16 cellular contexts compared by ENCODE assay signal in the genomic region with DNA sequence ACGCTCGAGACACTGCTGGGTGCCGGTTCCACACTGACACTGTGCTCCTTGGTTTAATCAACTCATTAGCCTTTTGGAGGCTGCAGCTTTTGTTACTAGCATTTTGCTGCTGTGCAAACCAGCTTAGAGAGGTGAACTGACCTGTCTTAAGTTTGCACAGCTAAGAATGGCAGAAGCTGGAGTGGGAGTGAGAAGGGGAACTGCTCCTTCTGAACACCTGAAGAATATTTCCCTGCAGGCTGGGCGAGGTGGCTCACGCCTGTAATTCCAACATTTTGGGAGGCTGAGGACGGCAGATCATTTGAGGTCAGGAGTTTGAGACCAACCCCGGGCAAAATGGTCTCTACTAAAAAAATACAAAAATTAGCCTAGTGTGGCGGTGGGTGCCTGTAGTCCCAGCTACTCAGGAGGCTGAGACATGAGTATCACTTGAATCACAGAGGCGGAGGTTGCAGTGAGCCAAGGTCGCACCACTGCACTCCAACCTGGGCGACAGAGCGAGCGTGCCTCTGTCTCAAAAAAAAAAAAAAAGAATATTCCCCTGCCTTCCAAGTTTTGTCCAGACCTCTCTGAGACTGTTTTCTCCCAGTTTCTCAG. TPM values are rescaled to one million over a fixed set of nuclear protein-coding genes. Genes with fewer than 3 reads are reported as not detected.
DNase-seq lines count a peak whose midpoint lies in the region; ATAC-seq and TF ChIP-seq lines count a peak whose summit lies in the region.
"Had no signal": no experiment of that assay in that cellular context is flagged by ENCODE, and none has a peak within 500 bp of the region (broad histone marks: within the 10 kb centered on the region; RNA-seq: fewer than 3 reads in every experiment).

No MANE protein-coding gene starts in this region.

- no peaks in the 10 kb centered on the region for H3K27me3 Mint-ChIP-seq in activated naive CD4-positive, alpha-beta T cell treated with anti-CD3 and anti-CD28 coated beads for 36 hours (ENCODE audit: low read depth)
- no peaks in the 10 kb centered on the region for H3K27me3 Mint-ChIP-seq in activated T-helper 17 cell treated with anti-CD3 and anti-CD28 coated beads, Interleukin-2, amount 50 U/mL, for 72 hours
- no peaks in the 10 kb centered on the region for H3K27me3 Mint-ChIP-seq in activated CD4-positive, alpha-beta memory T cell treated with anti-CD3 and anti-CD28 coated beads, Interleukin-2, amount 10 ng/mL, durations not matched to agents 7 days and 5 days
- H3K27me3 Mint-ChIP-seq: activated naive CD8-positive, alpha-beta T cell; naive thymus-derived CD4-positive, alpha-beta T cell; T-helper 17 cell had no signal

- H3K4me3 ChIP-seq in liver (ENCODE audit: low read depth in 1 of 3, low read length in 3 of 3) (no peak overlapping the region), transverse colon (no peak overlapping the region)

- H3K9me3 Mint-ChIP-seq in activated naive CD4-positive, alpha-beta T cell treated with anti-CD3 and anti-CD28 coated beads, Interleukin-2, amount 50 U/mL, for 72 hours: no peaks in the 10 kb centered on the region
- H3K9me3 Mint-ChIP-seq in activated naive CD4-positive, alpha-beta T cell treated with anti-CD3 and anti-CD28 coated beads for 36 hours: peaks cover 8% of the 10 kb centered on the region
- H3K9me3 Mint-ChIP-seq in activated T-helper 17 cell treated with anti-CD3 and anti-CD28 coated beads, Interleukin-2, amount 50 U/mL, for 72 hours: no peaks in the 10 kb centered on the region
- peaks cover 2% of the 10 kb centered on the region for H3K9me3 Mint-ChIP-seq in activated CD4-positive, alpha-beta memory T cell treated with anti-CD3 and anti-CD28 coated beads, Interleukin-2, amount 10 ng/mL, durations not matched to agents 7 days and 5 days

- H3K27ac ChIP-seq in liver (ENCODE audit: low read depth in 1 of 2, low read length in 2 of 2): peak overlapping the region; percentile 79 to 98
- H3K27ac ChIP-seq in transverse colon: peak overlapping the region; percentile 98 to 100 (median 99)

- peaks cover 13% of the 10 kb centered on the region for H3K4me1 Mint-ChIP-seq in activated naive CD4-positive, alpha-beta T cell treated with anti-CD3 and anti-CD28 coated beads for 36 hours (ENCODE audit: low read depth)
- peaks cover 10% of the 10 kb centered on the region for H3K4me1 Mint-ChIP-seq in activated T-helper 17 cell treated with anti-CD3 and anti-CD28 coated beads, Interleukin-2, amount 50 U/mL, for 72 hours
- peaks cover 28% of the 10 kb centered on the region for H3K4me1 Mint-ChIP-seq in activated CD4-positive, alpha-beta memory T cell treated with anti-CD3 and anti-CD28 coated beads, Interleukin-2, amount 10 ng/mL, durations not matched to agents 7 days and 5 days

- H3K4me1 ChIP-seq in liver (ENCODE audit: control insufficient read depth in 4 of 4, insufficient read depth in 4 of 4, low read length in 3 of 4) (peaks cover 0 to 17% (median 0%) of the 10 kb centered on the region in 4 donors), transverse colon (peaks cover 4 to 26% (median 22%) of the 10 kb centered on the region in 4 donors)

- no peak for TF ChIP-seq EP300 in transverse colon (IDR thresholded peaks at IDR 0.05; ENCODE audit: low read depth)

- peak overlapping the region in 1 of 2 donors; percentile 33 for H3K9ac ChIP-seq in liver (ENCODE audit: low read depth in 1 of 2, low read length in 2 of 2)

- CTCF ChIA-PET in activated naive CD4-positive, alpha-beta T cell treated with anti-CD3 and anti-CD28 coated beads for 36 hours (lab: Charles Lee): interaction anchor here (0.9 kb wide), 1 partner anchor 284 kb away, joined by 3 read pairs; no protein-coding TSS in a partner anchor
- CTCF ChIA-PET in activated CD4-positive, alpha-beta memory T cell treated with anti-CD3 and anti-CD28 coated beads, Interleukin-2, amount 10 ng/mL, durations not matched to agents 7 days and 5 days (lab: Charles Lee): interaction anchor here (1.2 kb wide), 1 partner anchor 265 kb away, joined by 3 read pairs; no protein-coding TSS in a partner anchor

- peak overlapping the region; percentile 19 to 57 for H3K27ac Mint-ChIP-seq in activated naive CD4-positive, alpha-beta T cell treated with anti-CD3 and anti-CD28 coated beads, Interleukin-2, amount 50 U/mL, for 72 hours
- no peak overlapping the region for H3K27ac Mint-ChIP-seq in activated naive CD4-positive, alpha-beta T cell treated with anti-CD3 and anti-CD28 coated beads for 36 hours
- H3K27ac Mint-ChIP-seq in activated T-helper 17 cell treated with anti-CD3 and anti-CD28 coated beads, Interleukin-2, amount 50 U/mL, for 72 hours: peak overlapping the region; percentile 95
- no peak overlapping the region for H3K27ac Mint-ChIP-seq in activated CD4-positive, alpha-beta memory T cell treated with anti-CD3 and anti-CD28 coated beads, Interleukin-2, amount 10 ng/mL, durations not matched to agents 7 days and 5 days

- peaks cover 19 to 24% of the 10 kb centered on the region in 2 donors for H3K36me3 Mint-ChIP-seq in activated naive CD4-positive, alpha-beta T cell treated with anti-CD3 and anti-CD28 coated beads, Interleukin-2, amount 50 U/mL, for 72 hours
- H3K36me3 Mint-ChIP-seq in activated naive CD4-positive, alpha-beta T cell treated with anti-CD3 and anti-CD28 coated beads for 36 hours (ENCODE audit: low read depth): peaks cover 16% of the 10 kb centered on the region
- H3K36me3 Mint-ChIP-seq in activated T-helper 17 cell treated with anti-CD3 and anti-CD28 coated beads, Interleukin-2, amount 50 U/mL, for 72 hours (ENCODE audit: low read depth): peaks cover 23% of the 10 kb centered on the region
- H3K36me3 Mint-ChIP-seq in activated CD4-positive, alpha-beta memory T cell treated with anti-CD3 and anti-CD28 coated beads, Interleukin-2, amount 10 ng/mL, durations not matched to agents 7 days and 5 days (ENCODE audit: low read depth): peaks cover 23% of the 10 kb centered on the region

- no peak for DNase-seq in activated naive CD4-positive, alpha-beta T cell treated with anti-CD3 and anti-CD28 coated beads, Interleukin-2, amount 50 U/mL, for 72 hours (ENCODE audit: low spot score in 2 of 2)
- DNase-seq in activated naive CD4-positive, alpha-beta T cell treated with anti-CD3 and anti-CD28 coated beads for 36 hours: no peak
- no peak for DNase-seq in transverse colon
- no peak for DNase-seq in activated CD4-positive, alpha-beta memory T cell treated with anti-CD3 and anti-CD28 coated beads, Interleukin-2, amount 10 ng/mL, durations not matched to agents 7 days and 5 days
- DNase-seq: activated CD4-positive, alpha-beta T cell treated with anti-CD3 and anti-CD28 coated beads, Interleukin-2, amount 50 U/mL, for 48 hours; GOT3; kidney; naive thymus-derived CD4-positive, alpha-beta T cell; Peyer's patch; stimulated activated CD4-positive, alpha-beta T cell treated with anti-CD3 and anti-CD28 coated beads, Interleukin-12 subunit alpha, Interleukin-12 subunit beta, amount 100 ng/mL, for 4 hours; T-helper 17 cell had no signal

- H3K27me3 ChIP-seq in liver (ENCODE audit: control insufficient read depth in 4 of 4, insufficient read depth in 4 of 4, low read length in 3 of 4) (no peaks in the 10 kb centered on the region), transverse colon (no peaks in the 10 kb centered on the region)
- H3K27me3 ChIP-seq: Peyer's patch had no signal

- 51% methylated on average over 13 of the region's 13 CpGs for WGBS in liver
- WGBS in transverse colon (ENCODE audit: low coverage in 1 of 2), 2 donors: 90 to 94% methylated on average over 7 to 13 of the region's 13 CpGs

- no peaks in the 10 kb centered on the region for H3K9me3 ChIP-seq in liver (ENCODE audit: control insufficient read depth in 4 of 4, low read length in 3 of 4)
- no peaks in the 10 kb centered on the region for H3K9me3 ChIP-seq in transverse colon
- H3K9me3 ChIP-seq: Peyer's patch had no signal

- TF ChIP-seq RAD21 in liver (IDR thresholded peaks at IDR 0.05): no peak

- ATAC-seq in activated naive CD4-positive, alpha-beta T cell treated with anti-CD3 and anti-CD28 coated beads, Interleukin-2, amount 50 U/mL, for 72 hours: no peak
- ATAC-seq in activated T-helper 17 cell treated with anti-CD3 and anti-CD28 coated beads, Interleukin-2, amount 50 U/mL, for 72 hours (replicated peaks): no peak
- no peak for ATAC-seq in HG03439 (IDR thresholded peaks at IDR 0.05; ENCODE audit: unreplicated experiment)
- ATAC-seq in HG02798 (IDR thresholded peaks at IDR 0.05; ENCODE audit: poor library complexity, unreplicated experiment): no peak
- ATAC-seq: naive thymus-derived CD4-positive, alpha-beta T cell; T-helper 17 cell had no signal

- TF ChIP-seq CTCF in liver (IDR thresholded peaks at IDR 0.05; ENCODE audit: low read depth, low read length, missing input control): no peak
- no peak for TF ChIP-seq CTCF in transverse colon (IDR thresholded peaks at IDR 0.05)

- intact Hi-C loops in activated naive CD4-positive, alpha-beta T cell treated with anti-CD3 and anti-CD28 coated beads for 36 hours (cut with micrococcal nuclease): no loop called here
- intact Hi-C loops in transverse colon (cut with DNase I; ENCODE audit: low total_unique reads): no loop called here

- H3K4me3 Mint-ChIP-seq in activated naive CD4-positive, alpha-beta T cell treated with anti-CD3 and anti-CD28 coated beads for 36 hours: no peak overlapping the region
- H3K4me3 Mint-ChIP-seq in activated T-helper 17 cell treated with anti-CD3 and anti-CD28 coated beads, Interleukin-2, amount 50 U/mL, for 72 hours: no peak overlapping the region
- H3K4me3 Mint-ChIP-seq in activated CD4-positive, alpha-beta memory T cell treated with anti-CD3 and anti-CD28 coated beads, Interleukin-2, amount 10 ng/mL, durations not matched to agents 7 days and 5 days: no peak overlapping the region
- H3K4me3 Mint-ChIP-seq: activated naive CD8-positive, alpha-beta T cell; T-helper 17 cell had no signal

- no peak for TF ChIP-seq POLR2A in transverse colon (IDR thresholded peaks at IDR 0.05)

- POLR2A ChIA-PET in activated CD4-positive, alpha-beta memory T cell treated with anti-CD3 and anti-CD28 coated beads, Interleukin-2, amount 10 ng/mL, durations not matched to agents 7 days and 5 days (lab: Charles Lee): no interaction called here

- H3K36me3 ChIP-seq in liver (ENCODE audit: control insufficient read depth in 4 of 4, insufficient read depth in 3 of 4, low read depth in 1 of 4, low read length in 3 of 4): peaks cover 0 to 9% (median 0%) of the 10 kb centered on the region in 4 donors
- H3K36me3 ChIP-seq in transverse colon: no peaks in the 10 kb centered on the region

- in situ Hi-C loops in transverse colon (cut with MboI; ENCODE audit: low pct_ligation_motif_present in 1 of 4, low pct_unique_long_range_greater_than_20kb in 1 of 4, low sequenced_read_pairs in 3 of 4): loop anchor here in 1 of 4 donors (25.0 kb wide), 1 partner anchor 542 kb away; the partner anchor contains the start of gene PARD6B

RNA-seq across cellular contexts. Expression of gene CEBPB, which starts 5.0 kb away (rescaled TPM):
- total RNA-seq in activated naive CD4-positive, alpha-beta T cell treated with anti-CD3 and anti-CD28 coated beads, Interleukin-2, amount 50 U/mL, for 72 hours: 10 to 100 TPM; 29.0 to 50.9 TPM
- 10 to 100 TPM; 38.5 to 38.6 TPM for total RNA-seq in activated naive CD4-positive, alpha-beta T cell treated with anti-CD3 and anti-CD28 coated beads for 36 hours
- 10 to 100 TPM; 11.6 to 19.0 TPM for total RNA-seq in activated T-helper 17 cell treated with anti-CD3 and anti-CD28 coated beads, Interleukin-2, amount 50 U/mL, for 72 hours
- total RNA-seq in liver (10 to 100 TPM; 21.3 to 61.8 TPM), transverse colon (10 to 100 TPM; 26.1 to 78.9 (median 57.1) TPM)
- polyA plus RNA-seq in liver: 10 to 100 TPM; 19.7 to 37.0 TPM
- total RNA-seq in activated CD4-positive, alpha-beta memory T cell treated with anti-CD3 and anti-CD28 coated beads, Interleukin-2, amount 10 ng/mL, durations not matched to agents 7 days and 5 days: 10 to 100 TPM; 36.5 to 37.5 TPM

RNA-seq across cellular contexts. Expression of gene PEDS1, which starts 42.1 kb away (rescaled TPM):
- total RNA-seq in activated naive CD4-positive, alpha-beta T cell treated with anti-CD3 and anti-CD28 coated beads, Interleukin-2, amount 50 U/mL, for 72 hours: 10 to 100 TPM; 14.8 to 21.2 TPM
- total RNA-seq in activated naive CD4-positive, alpha-beta T cell treated with anti-CD3 and anti-CD28 coated beads for 36 hours: 10 to 100 TPM; 10.4 to 11.2 TPM
- total RNA-seq in activated T-helper 17 cell treated with anti-CD3 and anti-CD28 coated beads, Interleukin-2, amount 50 U/mL, for 72 hours: 10 to 100 TPM; 13.1 to 22.0 TPM
- total RNA-seq in liver: 1 to 10 TPM; 4.8 to 6.5 TPM
- polyA plus RNA-seq in liver: 10 to 100 TPM; 10.7 to 19.3 TPM
- total RNA-seq in transverse colon: 10 to 100 TPM in 3 of 4 donors, 1 to 10 TPM in 1; 9.6 to 30.9 (median 23.2) TPM
- total RNA-seq in activated CD4-positive, alpha-beta memory T cell treated with anti-CD3 and anti-CD28 coated beads, Interleukin-2, amount 10 ng/mL, durations not matched to agents 7 days and 5 days: 10 to 100 TPM; 30.3 to 32.3 TPM

Comparison
In these comparisons a context has a peak if more than half of its experiments do, and no peak if none do; other contexts are left out.
1. H3K27ac Mint-ChIP-seq: peak in activated naive CD4-positive, alpha-beta T cell treated with anti-CD3 and anti-CD28 coated beads, Interleukin-2, amount 50 U/mL, for 72 hours (2 of 2) and activated T-helper 17 cell treated with anti-CD3 and anti-CD28 coated beads, Interleukin-2, amount 50 U/mL, for 72 hours (single experiment); none in activated naive CD4-positive, alpha-beta T cell treated with anti-CD3 and anti-CD28 coated beads for 36 hours (single experiment) and activated CD4-positive, alpha-beta memory T cell treated with anti-CD3 and anti-CD28 coated beads, Interleukin-2, amount 10 ng/mL, durations not matched to agents 7 days and 5 days (single experiment).